22 cellular contexts compared by ENCODE assay signal in the genomic region with DNA sequence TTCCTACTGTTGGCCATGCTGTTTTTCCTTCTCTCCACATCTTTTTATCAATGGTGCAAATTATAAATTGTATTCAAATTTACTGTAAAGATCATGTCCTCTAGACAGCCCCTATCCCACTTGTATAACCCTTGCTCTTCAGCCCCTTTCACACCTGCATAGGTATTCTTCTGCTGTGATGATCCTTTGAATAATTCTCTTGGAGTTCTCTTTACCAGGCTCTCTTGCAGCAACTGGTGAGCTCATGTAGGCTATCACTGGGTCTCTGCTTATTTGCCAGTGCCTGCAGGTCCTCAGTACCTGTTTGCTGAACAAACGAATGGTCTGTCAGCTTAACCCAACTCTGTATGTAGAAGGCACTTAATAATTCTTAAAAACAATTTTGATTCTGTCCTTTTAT. TPM values are rescaled to one million over a fixed set of nuclear protein-coding genes. Genes with fewer than 3 reads are reported as not detected.
DNase-seq lines count a peak whose midpoint lies in the region; ATAC-seq and TF ChIP-seq lines count a peak whose summit lies in the region.
"Had no signal": no experiment of that assay in that cellular context is flagged by ENCODE, and none has a peak within 500 bp of the region (broad histone marks: within the 10 kb centered on the region; RNA-seq: fewer than 3 reads in every experiment).

No MANE protein-coding gene starts in this region.

- H3K4me3 ChIP-seq in OCI-LY7 (ENCODE audit: low read depth, low read length, poor library complexity, severe bottlenecking) = no peak overlapping the region
- H3K4me3 ChIP-seq: ovary, Peyer's patch, thoracic aorta had no signal

- DNase-seq in stimulated activated naive CD8-positive, alpha-beta T cell treated with anti-CD3 and anti-CD28 coated beads, Interleukin-15, Interleukin-2, amounts not matched to agents 100 U/mL and 50 U/mL, for 24 hours = no peak
- no peak for DNase-seq in OCI-LY7 (ENCODE audit: low spot score)
- DNase-seq in Calu3 = no peak
- DNase-seq in DMS114 treated with DMSO at 0.1 percent for 48 hours (lab: John Stamatoyannopoulos, UW; ENCODE audit: unreplicated experiment) = no peak
- DNase-seq in NCI-H146 (lab: John Stamatoyannopoulos, UW) = no peak
- DNase-seq: aorta; DMS 273 treated with DMSO at 0.1 percent for 48 hours; foreskin fibroblast; HFFc6; left colon; midbrain; NCI-H1092 treated with DMSO at 0.1 percent for 48 hours; NCI-H774; ovary; Peyer's patch; stimulated activated CD4-positive, alpha-beta T cell treated with anti-CD3 and anti-CD28 coated beads, Interleukin-2, amount 100 ng/mL, for 48 hours had no signal

- no peaks in the 10 kb centered on the region for H3K27me3 Mint-ChIP-seq in stimulated activated naive CD8-positive, alpha-beta T cell treated with anti-CD3 and anti-CD28 coated beads, Interleukin-15, Interleukin-2, amounts not matched to agents 100 ng/mL and 50 ng/mL, for 24 hours
- H3K27me3 Mint-ChIP-seq in dendritic cell treated with granulocyte-macrophage colony-stimulating factor and Interleukin-4, amounts not matched to agents 40 ng/mL and 50 ng/mL, for 4 days = no peaks in the 10 kb centered on the region
- H3K27me3 Mint-ChIP-seq in Calu3 (ENCODE audit: unreplicated experiment) = no peaks in the 10 kb centered on the region

- peaks cover 88% of the 10 kb centered on the region for H3K36me3 Mint-ChIP-seq in stimulated activated naive CD8-positive, alpha-beta T cell treated with anti-CD3 and anti-CD28 coated beads, Interleukin-15, Interleukin-2, amounts not matched to agents 100 ng/mL and 50 ng/mL, for 24 hours (ENCODE audit: low read depth)
- peaks cover 69% of the 10 kb centered on the region for H3K36me3 Mint-ChIP-seq in dendritic cell treated with granulocyte-macrophage colony-stimulating factor and Interleukin-4, amounts not matched to agents 40 ng/mL and 50 ng/mL, for 4 days (ENCODE audit: low read depth)
- no peaks in the 10 kb centered on the region for H3K36me3 Mint-ChIP-seq in Calu3 (ENCODE audit: insufficient read depth, unreplicated experiment)

- H3K79me2 ChIP-seq in OCI-LY7 (ENCODE audit: insufficient read depth, low read depth, low read length) = peaks cover 100% of the 10 kb centered on the region

- POLR2A ChIA-PET in OCI-LY7 (lab: Charles Lee) = interaction anchor here (0.6 to 3.4 kb wide), 12 partner anchors 10 to 111 kb away, joined by 3 to 28 read pairs (median 4); no protein-coding TSS in a partner anchor

- peaks cover 39% of the 10 kb centered on the region for H3K9me3 ChIP-seq in OCI-LY7 (ENCODE audit: low read length)
- H3K9me3 ChIP-seq: ovary, Peyer's patch, thoracic aorta had no signal

- no peaks in the 10 kb centered on the region for H4K20me1 ChIP-seq in OCI-LY7 (ENCODE audit: insufficient read depth, low read length)

- H3K4me2 ChIP-seq in OCI-LY7 (ENCODE audit: low read length) = peak overlapping the region; percentile 19; the same call in 1 of the 2 replicates

- TF ChIP-seq CTCF in OCI-LY7 (conservative IDR thresholded peaks at IDR 0.05; ENCODE audit: low read length) (no peak), Calu3 (IDR thresholded peaks at IDR 0.05; ENCODE audit: unreplicated experiment) (no peak)

- intact Hi-C loops in OCI-LY7 (cut with micrococcal nuclease; ENCODE audit: unreplicated experiment) (no loop called here), Calu3 (cut with micrococcal nuclease; ENCODE audit: unreplicated experiment) (no loop called here)
- intact Hi-C loops in dendritic cell treated with granulocyte-macrophage colony-stimulating factor and Interleukin-4, amounts not matched to agents 40 ng/mL and 50 ng/mL, for 4 days (cut with micrococcal nuclease) = no loop called here

- no peaks in the 10 kb centered on the region for H3K9me3 Mint-ChIP-seq in stimulated activated naive CD8-positive, alpha-beta T cell treated with anti-CD3 and anti-CD28 coated beads, Interleukin-15, Interleukin-2, amounts not matched to agents 100 ng/mL and 50 ng/mL, for 24 hours
- no peaks in the 10 kb centered on the region for H3K9me3 Mint-ChIP-seq in dendritic cell treated with granulocyte-macrophage colony-stimulating factor and Interleukin-4, amounts not matched to agents 40 ng/mL and 50 ng/mL, for 4 days
- no peaks in the 10 kb centered on the region for H3K9me3 Mint-ChIP-seq in Calu3 (ENCODE audit: low read depth, unreplicated experiment)
- H3K9me3 Mint-ChIP-seq: HFFc6 had no signal

- H3K4me1 Mint-ChIP-seq in stimulated activated naive CD8-positive, alpha-beta T cell treated with anti-CD3 and anti-CD28 coated beads, Interleukin-15, Interleukin-2, amounts not matched to agents 100 ng/mL and 50 ng/mL, for 24 hours (ENCODE audit: low read depth) = peaks cover 96% of the 10 kb centered on the region
- H3K4me1 Mint-ChIP-seq in dendritic cell treated with granulocyte-macrophage colony-stimulating factor and Interleukin-4, amounts not matched to agents 40 ng/mL and 50 ng/mL, for 4 days (ENCODE audit: low read depth) = peaks cover 58% of the 10 kb centered on the region
- peaks cover 9% of the 10 kb centered on the region for H3K4me1 Mint-ChIP-seq in Calu3 (ENCODE audit: low read depth, unreplicated experiment)

- CTCF ChIA-PET in OCI-LY7 (lab: Charles Lee; ENCODE audit: unreplicated experiment) = no interaction called here
- CTCF ChIA-PET in Calu3 (lab: Charles Lee) = no interaction called here

- H3K27ac ChIP-seq in OCI-LY7 (ENCODE audit: low read depth, low read length, poor library complexity, severe bottlenecking) = no peak overlapping the region
- H3K27ac ChIP-seq: ovary, thoracic aorta had no signal

- H3K36me3 ChIP-seq in OCI-LY7 (ENCODE audit: insufficient read depth, low read length) = peaks cover 85% of the 10 kb centered on the region
- H3K36me3 ChIP-seq: ovary, Peyer's patch, thoracic aorta had no signal

- BruUV-seq in OCI-LY7 (replicated peaks; lab: Mats Ljungman, UMichigan) (no TSS peak), Calu3 (replicated peaks; lab: Mats Ljungman, UMichigan) (no TSS peak)

- peak overlapping the region; percentile 93 for H3K27ac Mint-ChIP-seq in stimulated activated naive CD8-positive, alpha-beta T cell treated with anti-CD3 and anti-CD28 coated beads, Interleukin-15, Interleukin-2, amounts not matched to agents 100 ng/mL and 50 ng/mL, for 24 hours
- peak overlapping the region; percentile 47 for H3K27ac Mint-ChIP-seq in dendritic cell treated with granulocyte-macrophage colony-stimulating factor and Interleukin-4, amounts not matched to agents 40 ng/mL and 50 ng/mL, for 4 days
- no peak overlapping the region for H3K27ac Mint-ChIP-seq in Calu3 (ENCODE audit: unreplicated experiment)
- H3K27ac Mint-ChIP-seq: HFFc6 had no signal

- no peaks in the 10 kb centered on the region for H3K9me2 ChIP-seq in OCI-LY7 (ENCODE audit: insufficient read depth, low read length)

- no peak for ATAC-seq in stimulated activated naive CD8-positive, alpha-beta T cell treated with anti-CD3 and anti-CD28 coated beads, Interleukin-15, Interleukin-2, amounts not matched to agents 100 U/mL and 50 U/mL, for 24 hours
- no peak for ATAC-seq in GM18858 (IDR thresholded peaks at IDR 0.05; ENCODE audit: unreplicated experiment)
- ATAC-seq: left colon had no signal

- peaks cover 97% of the 10 kb centered on the region for H3K4me1 ChIP-seq in OCI-LY7 (ENCODE audit: insufficient read depth, low read length, poor library complexity, severe bottlenecking)

- peak overlapping the region; percentile 95 for H3K4me3 Mint-ChIP-seq in stimulated activated naive CD8-positive, alpha-beta T cell treated with anti-CD3 and anti-CD28 coated beads, Interleukin-15, Interleukin-2, amounts not matched to agents 100 ng/mL and 50 ng/mL, for 24 hours
- no peak overlapping the region for H3K4me3 Mint-ChIP-seq in dendritic cell treated with granulocyte-macrophage colony-stimulating factor and Interleukin-4, amounts not matched to agents 40 ng/mL and 50 ng/mL, for 4 days
- H3K4me3 Mint-ChIP-seq in Calu3 (ENCODE audit: low read depth, unreplicated experiment) = no peak overlapping the region
- H3K4me3 Mint-ChIP-seq: HFFc6 had no signal

- no peak overlapping the region for H2AFZ ChIP-seq in OCI-LY7 (ENCODE audit: low read length)

RNA-seq across cellular contexts. Expression of a gene that starts 8.2 kb away (rescaled TPM):
- total RNA-seq in OCI-LY7 (2014; rRNA removed; shearing (Covaris generic)) = 161 and 177 TPM in 2 replicates
- total RNA-seq in OCI-LY7 (2022) = 241 and 264 TPM in 2 replicates
- total RNA-seq in Calu3 (2022) = not detected in 2 replicates
- total RNA-seq: chondrocyte, endothelial cell of umbilical vein had no signal

Comparison
In these comparisons a context has a peak if more than half of its experiments do, and no peak if none do; other contexts are left out.
1. RNA of a gene that starts 8.2 kb away (total RNA-seq): 161 to 264 TPM in OCI-LY7; not detected in Calu3; every median in the first group is over 100 times any median in the second.